1 cellular context compared by ENCODE assay signal in genomic region chr6:33854572-33855030, GRCh38.
TF ChIP-seq lines count a peak whose summit lies in the region.

No MANE protein-coding gene starts in this region.

TF ChIP-seq in K562, 482 proteins besides CTCF, POLR2A, EP300 and RAD21 (continued from another document):
- TF ChIP-seq MEIS2 (IDR thresholded peaks at IDR 0.05; ENCODE audit: partially characterized antibody) (peak; percentile 84), NUFIP1 (IDR thresholded peaks at IDR 0.05; ENCODE audit: partially characterized antibody) (no peak), MTA3 (IDR thresholded peaks at IDR 0.05; ENCODE audit: borderline replicate concordance) (no peak)
